In genomic region chr1:4978660-4979390, GRCh38 we compare ENCODE assay signal across 15 cellular contexts.
DNase-seq lines count a peak whose midpoint lies in the region; ATAC-seq and TF ChIP-seq lines count a peak whose summit lies in the region.
"Had no signal": no experiment of that assay in that cellular context is flagged by ENCODE, and none has a peak within 500 bp of the region (broad histone marks: within the 10 kb centered on the region; RNA-seq: fewer than 3 reads in every experiment).

No MANE protein-coding gene starts in this region.

- H2BK120ac ChIP-seq in neuronal stem cell (ENCODE audit: low read depth, low read length) = no peak overlapping the region

- no peak overlapping the region for H4K91ac ChIP-seq in neuronal stem cell (ENCODE audit: low read depth, low read length, poor library complexity)

- no peak for TF ChIP-seq CTCF in gastroesophageal sphincter (IDR thresholded peaks at IDR 0.05)

- H3K4me2 ChIP-seq in neuronal stem cell (ENCODE audit: insufficient read depth, low read length, poor library complexity, severe bottlenecking) = no peak overlapping the region

- H3K18ac ChIP-seq in neuronal stem cell (ENCODE audit: low read length) = peak overlapping the region; percentile 20

- intact Hi-C loops in left colon (cut with DNase I, micrococcal nuclease) = no loop called here
- intact Hi-C loops in sciatic nerve (cut with DNase I) = no loop called here

- H3K4me1 ChIP-seq in gastroesophageal sphincter (no peaks in the 10 kb centered on the region), neuronal stem cell (ENCODE audit: control insufficient read depth in 2 of 2, insufficient read depth in 1 of 2, low read depth in 1 of 2, low read length in 2 of 2) (peaks cover 0 to 7% of the 10 kb centered on the region in 2 donors)

- peak; percentile 48 for ATAC-seq in gastroesophageal sphincter
- no peak for ATAC-seq in GM21619 (IDR thresholded peaks at IDR 0.05; ENCODE audit: unreplicated experiment)
- ATAC-seq in left colon = no peak
- ATAC-seq in sciatic nerve = no peak
- ATAC-seq: CD8-positive, alpha-beta T cell had no signal

- no peak for TF ChIP-seq EP300 in gastroesophageal sphincter (IDR thresholded peaks at IDR 0.05)

- no peak overlapping the region for H3K4ac ChIP-seq in neuronal stem cell (ENCODE audit: low read length)

- H2BK12ac ChIP-seq in neuronal stem cell (ENCODE audit: low read length) = no peak overlapping the region

- peak; percentile 21 for DNase-seq in activated CD8-positive, alpha-beta memory T cell treated with anti-CD3 and anti-CD28 coated beads for 24 hours
- no peak for DNase-seq in activated CD8-positive, alpha-beta memory T cell treated with anti-CD3 and anti-CD28 coated beads, Interleukin-2, amount 50 U/mL, for 4 hours
- DNase-seq in neuronal stem cell (ENCODE audit: low spot score) (no peak), left colon (no peak), sciatic nerve (ENCODE audit: low spot score) (no peak)
- DNase-seq: CD8-positive, alpha-beta T cell; COR-L47; DMS153; DMS79 treated with DMSO at 0.1 percent for 48 hours; EL; GOT3; H9 had no signal

- WGBS in gastroesophageal sphincter (ENCODE audit: low coverage in 1 of 2), 2 donors = 54 to 67% methylated on average over 6 to 10 of the region's 19 CpGs
- no CpG with 5 or more reads among the region's 19 CpGs for WGBS in neuronal stem cell (ENCODE audit: extremely low coverage in 2 of 2, insufficient read length in 2 of 2, insufficient replicate concordance in 1 of 2), 2 donors

- H3K14ac ChIP-seq in neuronal stem cell (ENCODE audit: low read length) = no peak overlapping the region

- no peak for TF ChIP-seq POLR2A in gastroesophageal sphincter (IDR thresholded peaks at IDR 0.05)

- H3K9me3 ChIP-seq in gastroesophageal sphincter (peaks cover 0 to 6% (median 0%) of the 10 kb centered on the region in 3 donors), neuronal stem cell (replicated peaks in 1 of 2; ENCODE audit: control insufficient read depth in 2 of 2, insufficient read depth in 1 of 2, low read depth in 1 of 2, low read length in 2 of 2) (no peaks in the 10 kb centered on the region)

- no peaks in the 10 kb centered on the region for H3K79me1 ChIP-seq in neuronal stem cell (ENCODE audit: low read depth, low read length)

- H2BK15ac ChIP-seq in neuronal stem cell (ENCODE audit: low read length) = no peak overlapping the region

- H3K27ac ChIP-seq in gastroesophageal sphincter (peak overlapping the region in 2 of 4 donors; percentile 24 to 47), neuronal stem cell (replicated peaks; ENCODE audit: low read length) (no peak overlapping the region)
- H3K27ac ChIP-seq: 22Rv1 had no signal

- no peak overlapping the region for H3K9ac ChIP-seq in neuronal stem cell (ENCODE audit: low read depth, low read length, poor library complexity)

- no peak overlapping the region for H2AFZ ChIP-seq in neuronal stem cell (ENCODE audit: low read length)

- H3K36me3 ChIP-seq in gastroesophageal sphincter (no peaks in the 10 kb centered on the region), neuronal stem cell (replicated peaks in 1 of 2; ENCODE audit: control insufficient read depth in 2 of 2, insufficient read depth in 2 of 2, low read length in 2 of 2) (no peaks in the 10 kb centered on the region)

- H3K4me3 ChIP-seq in gastroesophageal sphincter = no peak overlapping the region
- no peak overlapping the region for H3K4me3 ChIP-seq in neuronal stem cell (ENCODE audit: low read length in 2 of 2)

- H2BK5ac ChIP-seq in neuronal stem cell (ENCODE audit: low read length) = no peak overlapping the region

- no peak overlapping the region for H4K8ac ChIP-seq in neuronal stem cell (ENCODE audit: low read depth, low read length)

- H2AK5ac ChIP-seq in neuronal stem cell (ENCODE audit: low read depth, low read length) = no peak overlapping the region

- peaks cover 48% of the 10 kb centered on the region for H3K27me3 ChIP-seq in gastroesophageal sphincter
- peaks cover 0 to 3% (median 0%) of the 10 kb centered on the region in 3 experiments for H3K27me3 ChIP-seq in neuronal stem cell (ENCODE audit: control insufficient read depth in 3 of 3, insufficient read depth in 3 of 3, low read depth in 1 of 3, low read length in 3 of 3)

- H3K23ac ChIP-seq in neuronal stem cell (ENCODE audit: low read depth, low read length, poor library complexity) = no peak overlapping the region
